ENCODE assay signal across 33 cellular contexts in genomic region chr11:31248768-31249167, GRCh38.
"Had no signal": no experiment of that assay in that cellular context is flagged by ENCODE, and none has a peak within 500 bp of the region (broad histone marks: within the 10 kb centered on the region; RNA-seq: fewer than 3 reads in every experiment).

No MANE protein-coding gene starts in this region.

- H3K9ac ChIP-seq: KMS-11 had no signal

- H3K9me3 ChIP-seq: MG63 had no signal

- H3K4me2 ChIP-seq: KMS-11 had no signal

- DNase-seq: Karpas-422, Kasumi-1, KG1, MG63, MM.1S, MV-4-11, NCI-H1048, NCI-H1092, NCI-H1092 treated with DMSO at 0.1 percent for 48 hours, NCI-H1105, NCI-H1105 treated with DMSO at 0.1 percent for 48 hours, NCI-H1417 treated with DMSO at 0.1 percent for 48 hours, NCI-H1436, NCI-H1436 treated with DMSO at 0.1 percent for 48 hours, NCI-H146, NCI-H1694, NCI-H1694 treated with DMSO at 0.1 percent for 48 hours, NCI-H187, NCI-H187 treated with DMSO at 0.1 percent for 48 hours, NCI-H1930, NCI-H2029, NCI-H2029 treated with DMSO at 0.1 percent for 48 hours, NCI-H2081, NCI-H2081 treated with DMSO at 0.1 percent for 48 hours, NCI-H2107, NCI-H2171, NCI-H2171 treated with DMSO at 0.1 percent for 48 hours, NCI-H2227 treated with DMSO at 0.1 percent for 48 hours, NCI-H226, NCI-H345, NCI-H446, NCI-H446 treated with DMSO at 0.1 percent for 48 hours had no signal

- H3K36me3 ChIP-seq: MG63 had no signal

- H3K4me3 ChIP-seq: MG63 had no signal

- H3K27me3 ChIP-seq: MG63 had no signal

- H3K27ac ChIP-seq: KMS-11 had no signal
